In the genomic region with DNA sequence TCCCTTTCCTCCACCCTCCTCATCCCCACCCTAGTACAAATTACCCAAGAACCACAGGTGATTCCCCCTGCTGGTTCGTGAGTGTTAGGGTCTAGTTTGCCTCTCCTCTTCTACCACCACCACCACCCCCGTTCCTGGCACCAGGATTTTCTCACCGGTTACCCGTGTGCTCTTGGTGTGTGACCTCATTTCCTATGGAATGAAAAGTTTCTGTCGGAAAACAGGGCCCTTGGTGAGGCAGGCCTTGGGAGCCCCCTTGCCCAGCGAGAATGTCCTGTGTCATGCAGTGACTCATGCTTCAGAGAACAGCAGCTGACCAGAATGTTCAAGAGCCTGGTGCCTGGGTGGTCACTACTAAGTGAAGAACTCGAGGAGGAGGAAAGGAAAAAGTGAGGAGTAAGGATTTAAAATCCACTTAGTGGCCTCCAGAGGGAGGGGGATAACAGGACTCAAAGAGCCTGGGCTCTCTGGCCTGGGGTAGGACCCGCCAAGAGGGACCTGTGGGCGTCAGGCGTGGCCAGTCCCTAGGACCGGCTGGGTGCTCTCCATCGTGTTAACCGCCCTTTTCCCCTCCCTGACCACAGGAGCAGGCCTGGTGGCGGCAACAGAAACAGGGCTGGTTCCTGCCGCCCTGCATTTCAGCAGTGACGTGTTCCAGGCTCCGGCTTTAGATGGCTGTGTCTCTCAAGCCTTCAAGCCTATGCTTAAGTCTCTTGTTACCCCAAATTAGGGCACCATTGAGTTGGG, we compare ENCODE assay signal across 1 cellular context.
TF ChIP-seq lines count a peak whose summit lies in the region.

No MANE protein-coding gene starts in this region.

TF ChIP-seq in H1, 55 proteins besides CTCF, POLR2A, EP300 and RAD21:
- no peak for TF ChIP-seq CHD1 (IDR thresholded peaks at IDR 0.05; ENCODE audit: low read depth, low read length)
- peak; percentile 3 for TF ChIP-seq TAF7 (optimal IDR thresholded peaks at IDR 0.05; ENCODE audit: borderline replicate concordance, low read depth, low read length)
- TF ChIP-seq HDAC6 (IDR thresholded peaks at IDR 0.05; ENCODE audit: low read depth, low read length) = no peak
- TF ChIP-seq CREB1 (IDR thresholded peaks at IDR 0.05) = peak; percentile 59
- TF ChIP-seq MAFK (IDR thresholded peaks at IDR 0.05; ENCODE audit: low read depth, low read length) = peak; percentile 44; the same call in 1 of the 2 replicates
- peak; percentile 89 for TF ChIP-seq BACH1 (IDR thresholded peaks at IDR 0.05; ENCODE audit: low read length)
- TF ChIP-seq, protein P1, sequence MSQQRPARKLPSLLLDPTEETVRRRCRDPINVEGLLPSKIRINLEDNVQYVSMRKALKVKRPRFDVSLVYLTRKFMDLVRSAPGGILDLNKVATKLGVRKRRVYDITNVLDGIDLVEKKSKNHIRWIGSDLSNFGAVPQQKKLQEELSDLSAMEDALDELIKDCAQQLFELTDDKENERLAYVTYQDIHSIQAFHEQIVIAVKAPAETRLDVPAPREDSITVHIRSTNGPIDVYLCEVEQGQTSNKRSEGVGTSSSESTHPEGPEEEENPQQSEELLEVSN (IDR thresholded peaks at IDR 0.05) = peak; percentile 69
- no peak for TF ChIP-seq SUZ12 (IDR thresholded peaks at IDR 0.05; ENCODE audit: low read length)
- TF ChIP-seq, protein P2, sequence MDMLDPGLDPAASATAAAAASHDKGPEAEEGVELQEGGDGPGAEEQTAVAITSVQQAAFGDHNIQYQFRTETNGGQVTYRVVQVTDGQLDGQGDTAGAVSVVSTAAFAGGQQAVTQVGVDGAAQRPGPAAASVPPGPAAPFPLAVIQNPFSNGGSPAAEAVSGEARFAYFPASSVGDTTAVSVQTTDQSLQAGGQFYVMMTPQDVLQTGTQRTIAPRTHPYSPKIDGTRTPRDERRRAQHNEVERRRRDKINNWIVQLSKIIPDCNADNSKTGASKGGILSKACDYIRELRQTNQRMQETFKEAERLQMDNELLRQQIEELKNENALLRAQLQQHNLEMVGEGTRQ (IDR thresholded peaks at IDR 0.05; ENCODE audit: low read length) = no peak
- TF ChIP-seq JUND (IDR thresholded peaks at IDR 0.05; ENCODE audit: low read length) = peak; percentile 88; the same call in 1 of the 2 replicates
- TF ChIP-seq, protein P3, sequence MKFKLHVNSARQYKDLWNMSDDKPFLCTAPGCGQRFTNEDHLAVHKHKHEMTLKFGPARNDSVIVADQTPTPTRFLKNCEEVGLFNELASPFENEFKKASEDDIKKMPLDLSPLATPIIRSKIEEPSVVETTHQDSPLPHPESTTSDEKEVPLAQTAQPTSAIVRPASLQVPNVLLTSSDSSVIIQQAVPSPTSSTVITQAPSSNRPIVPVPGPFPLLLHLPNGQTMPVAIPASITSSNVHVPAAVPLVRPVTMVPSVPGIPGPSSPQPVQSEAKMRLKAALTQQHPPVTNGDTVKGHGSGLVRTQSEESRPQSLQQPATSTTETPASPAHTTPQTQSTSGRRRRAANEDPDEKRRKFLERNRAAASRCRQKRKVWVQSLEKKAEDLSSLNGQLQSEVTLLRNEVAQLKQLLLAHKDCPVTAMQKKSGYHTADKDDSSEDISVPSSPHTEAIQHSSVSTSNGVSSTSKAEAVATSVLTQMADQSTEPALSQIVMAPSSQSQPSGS (IDR thresholded peaks at IDR 0.05; ENCODE audit: low read length) = peak; percentile 79; the same call in 1 of the 2 replicates
